ENCODE assay signal across 27 cellular contexts in genomic region chr2:235909371-235909770, GRCh38.
"Had no signal": no experiment of that assay in that cellular context is flagged by ENCODE, and none has a peak within 500 bp of the region (broad histone marks: within the 10 kb centered on the region; RNA-seq: fewer than 3 reads in every experiment).

No MANE protein-coding gene starts in this region.

- DNase-seq: effector CD8-positive, alpha-beta T cell; foreskin melanocyte; glutamatergic neuron; heart right ventricle; hippocampal formation; left cardiac atrium; mesendoderm; midbrain; naive thymus-derived CD4-positive, alpha-beta T cell; sigmoid colon; stimulated activated CD4-positive, alpha-beta T cell treated with anti-CD3 and anti-CD28 coated beads, Interleukin-2, amount 100 ng/mL, for 24 hours; stimulated activated CD4-positive, alpha-beta T cell treated with anti-CD3 and anti-CD28 coated beads, Interleukin-4, amount 100 ng/mL, for 24 hours; stimulated activated naive CD4-positive, alpha-beta T cell treated with Interleukin-2 at 50 U/mL for 16 hours; stomach; thyroid gland; trophoblast cell had no signal

- H3K4me1 ChIP-seq: esophagus muscularis mucosa, heart right ventricle, left lung, prostate gland, right atrium auricular region, sigmoid colon, thyroid gland, vagina had no signal

- H3K27ac ChIP-seq: epithelial cell of prostate, esophagus muscularis mucosa, heart right ventricle, left lung, neural progenitor cell, prostate gland, right atrium auricular region, sigmoid colon, stomach, thyroid gland, vagina had no signal

- H3K27ac Mint-ChIP-seq: dendritic cell treated with granulocyte-macrophage colony-stimulating factor and Interleukin-4, amounts not matched to agents 40 ng/mL and 50 ng/mL, for 4 days; endodermal cell; naive thymus-derived CD4-positive, alpha-beta T cell; neural progenitor cell; stimulated activated effector memory CD8-positive, alpha-beta T cell treated with anti-CD3 and anti-CD28 coated beads, Interleukin-12 subunit alpha, Interleukin-12 subunit beta, amount 100 ng/mL, for 72 hours had no signal

- H3K27me3 ChIP-seq: esophagus muscularis mucosa, heart right ventricle, left lung, neural progenitor cell, right atrium auricular region, sigmoid colon, stomach, thyroid gland, vagina had no signal

- H3K4me3 ChIP-seq: esophagus muscularis mucosa, heart right ventricle, left lung, neural progenitor cell, prostate gland, right atrium auricular region, sigmoid colon, stomach, thyroid gland, vagina had no signal

- H3K4me3 Mint-ChIP-seq: dendritic cell treated with granulocyte-macrophage colony-stimulating factor and Interleukin-4, amounts not matched to agents 40 ng/mL and 50 ng/mL, for 4 days; endodermal cell; naive thymus-derived CD4-positive, alpha-beta T cell; nephron; neural progenitor cell; stimulated activated effector memory CD8-positive, alpha-beta T cell treated with anti-CD3 and anti-CD28 coated beads, Interleukin-12 subunit alpha, Interleukin-12 subunit beta, amount 100 ng/mL, for 72 hours had no signal

- H3K36me3 Mint-ChIP-seq: naive thymus-derived CD4-positive, alpha-beta T cell had no signal

- H3K4me2 ChIP-seq: neural progenitor cell had no signal

- H3K36me3 ChIP-seq: prostate gland, right atrium auricular region, thyroid gland, vagina had no signal

- ATAC-seq: heart right ventricle; left cardiac atrium; left lung; naive thymus-derived CD4-positive, alpha-beta T cell; stimulated activated effector memory CD8-positive, alpha-beta T cell treated with anti-CD3 and anti-CD28 coated beads, Interleukin-12 subunit alpha, Interleukin-12 subunit beta, amount 100 ng/mL, for 72 hours had no signal

- H2AFZ ChIP-seq: neural progenitor cell had no signal

- H3K9ac ChIP-seq: neural progenitor cell had no signal

- H3K9me3 ChIP-seq: esophagus muscularis mucosa, heart right ventricle, left lung, prostate gland, right atrium auricular region, sigmoid colon, stomach, thyroid gland, vagina had no signal
